Comparison of ENCODE assay signal across 26 cellular contexts in the genomic region with DNA sequence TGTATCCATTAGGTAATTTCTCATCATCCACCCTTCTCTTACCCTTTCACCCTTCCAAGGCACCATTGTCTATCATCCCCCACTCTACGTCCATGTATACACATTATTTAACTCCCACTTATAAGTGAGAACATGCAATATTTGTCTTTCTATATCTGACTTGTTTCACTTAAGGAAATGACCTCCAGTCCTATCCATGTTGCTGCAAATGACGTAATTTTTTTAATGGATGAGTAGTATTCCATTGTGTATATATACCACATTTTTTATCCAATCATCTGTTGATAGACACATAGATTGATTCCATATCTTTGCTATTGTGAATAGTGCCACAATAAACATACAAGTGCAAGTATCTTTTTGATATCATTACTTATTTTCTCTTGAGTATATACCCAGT.
"Had no signal": no experiment of that assay in that cellular context is flagged by ENCODE, and none has a peak within 500 bp of the region (broad histone marks: within the 10 kb centered on the region; RNA-seq: fewer than 3 reads in every experiment).

No MANE protein-coding gene starts in this region.

- H3K27ac ChIP-seq: stomach, suprapubic skin, testis, thoracic aorta, thyroid gland, tibial artery, tibial nerve, transverse colon, upper lobe of left lung, upper lobe of right lung, uterus, vagina had no signal

- ATAC-seq: stimulated activated effector memory CD8-positive, alpha-beta T cell treated with anti-CD3 and anti-CD28 coated beads, Interleukin-12 subunit alpha, Interleukin-12 subunit beta, amount 100 ng/mL, for 72 hours; stimulated activated memory B cell treated with anti-CD40 and anti-IgM and Interleukin-4, amounts not matched to agents 10 μg/mL and 1 μg/mL and 100 μg/mL, for 72 hours; stimulated activated naive B cell treated with anti-CD40 and anti-IgM and Interleukin-4, amounts not matched to agents 10 μg/mL and 1 μg/mL and 100 μg/mL, for 72 hours; stimulated activated naive CD8-positive, alpha-beta T cell treated with anti-CD3 and anti-CD28 coated beads, Interleukin-15, amount 100 ng/mL, for 72 hours; stimulated activated naive CD8-positive, alpha-beta T cell treated with anti-CD3 and anti-CD28 coated beads, Interleukin-15, Interleukin-2, amounts not matched to agents 100 U/mL and 50 U/mL, for 24 hours; upper lobe of right lung had no signal

- H3K4me1 ChIP-seq: stomach, suprapubic skin, thyroid gland, tibial artery, transverse colon, upper lobe of left lung, upper lobe of right lung, uterus, vagina had no signal

- DNase-seq: stimulated activated CD4-positive, alpha-beta T cell treated with anti-CD3 and anti-CD28 coated beads, Interleukin-2, amount 100 ng/mL, for 48 hours; stimulated activated CD4-positive, alpha-beta T cell treated with anti-CD3 and anti-CD28 coated beads, Interleukin-4, amount 100 ng/mL, for 1 hour; stimulated activated CD4-positive, alpha-beta T cell treated with anti-CD3 and anti-CD28 coated beads, Interleukin-4, amount 100 ng/mL, for 24 hours; stimulated activated CD4-positive, alpha-beta T cell treated with anti-CD3 and anti-CD28 coated beads, Interleukin-4, amount 100 ng/mL, for 4 hours; stimulated activated CD8-positive, alpha-beta memory T cell treated with anti-CD3 and anti-CD28 coated beads, Interleukin-4, amount 100 ng/mL, for 48 hours; stimulated activated naive B cell treated with anti-CD40 and anti-IgM and Interleukin-4, amounts not matched to agents 10 μg/mL and 1 μg/mL and 100 μg/mL, for 72 hours; stimulated activated naive CD4-positive, alpha-beta T cell; stimulated activated naive CD4-positive, alpha-beta T cell treated with Interleukin-2 at 50 U/mL for 16 hours; stimulated activated naive CD8-positive, alpha-beta T cell treated with anti-CD3 and anti-CD28 coated beads, Interleukin-15, amount 100 ng/mL, for 72 hours; stimulated activated naive CD8-positive, alpha-beta T cell treated with anti-CD3 and anti-CD28 coated beads, Interleukin-15, Interleukin-2, amounts not matched to agents 100 U/mL and 50 U/mL, for 24 hours; stomach; substantia nigra; testis; thyroid gland; tibial artery; transverse colon; upper lobe of left lung; upper lobe of right lung; uterus had no signal

- H3K27me3 ChIP-seq: stomach, suprapubic skin, testis, thyroid gland, tibial artery, tibial nerve, transverse colon, upper lobe of left lung, upper lobe of right lung, uterus, vagina had no signal

- FAIRE-seq: urothelium cell line had no signal

- H3K36me3 ChIP-seq: stomach, suprapubic skin, thoracic aorta, thyroid gland, tibial artery, tibial nerve, transverse colon, upper lobe of left lung, upper lobe of right lung, uterus, vagina had no signal

- H3K9me3 ChIP-seq: testis, thyroid gland, transverse colon, upper lobe of right lung, vagina had no signal

- H3K4me3 ChIP-seq: stomach, suprapubic skin, testis, thoracic aorta, thyroid gland, tibial artery, tibial nerve, transverse colon, upper lobe of left lung, upper lobe of right lung, uterus, vagina had no signal
